Comparison of ENCODE assay signal across 9 cellular contexts in the genomic region with DNA sequence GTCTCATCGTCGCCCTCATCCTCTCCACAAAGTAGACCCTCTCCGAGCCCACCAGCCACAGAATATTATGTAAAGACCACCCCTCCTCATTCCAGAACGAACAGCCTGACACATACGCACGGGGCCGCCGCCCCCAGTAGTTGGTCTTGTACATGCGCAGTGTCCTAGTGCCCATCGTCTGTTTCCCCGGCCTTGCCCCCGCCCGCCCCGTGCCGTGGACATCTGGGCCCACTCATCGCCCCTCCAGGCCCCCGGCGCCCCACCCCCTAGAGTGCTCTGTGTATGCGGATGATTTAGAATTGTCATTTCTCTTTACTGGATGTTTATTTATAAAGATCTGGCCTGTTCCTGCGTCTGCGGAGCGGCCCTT. TPM values are rescaled to one million over a fixed set of nuclear protein-coding genes. Genes with fewer than 3 reads are reported as not detected.
DNase-seq lines count a peak whose midpoint lies in the region; ATAC-seq and TF ChIP-seq lines count a peak whose summit lies in the region.
"Had no signal": no experiment of that assay in that cellular context is flagged by ENCODE, and none has a peak within 500 bp of the region (broad histone marks: within the 10 kb centered on the region; RNA-seq: fewer than 3 reads in every experiment).

No MANE protein-coding gene starts in this region.

- peaks cover 39% of the 10 kb centered on the region for H3K36me3 Mint-ChIP-seq in endodermal cell (ENCODE audit: low read depth)

- H2AFZ ChIP-seq in PC-9 = no peak overlapping the region

- ATAC-seq in omental fat pad (ENCODE audit: low FRiP score) = peak; percentile 1
- no peak for ATAC-seq in HG03139 (IDR thresholded peaks at IDR 0.05; ENCODE audit: unreplicated experiment)

- CTCF ChIA-PET in PC-9 (lab: Charles Lee) = interaction anchor here (0.6 kb wide), 1 partner anchor 16 kb away, joined by 5 read pairs; no protein-coding TSS in a partner anchor

- H3K9ac ChIP-seq in endodermal cell (ENCODE audit: extremely low read depth, low read length, poor library complexity, severe bottlenecking) = no peak overlapping the region

- H3K9me3 ChIP-seq in PC-9 (ENCODE audit: insufficient read depth, low read depth) = no peaks in the 10 kb centered on the region
- H3K9me3 ChIP-seq in endodermal cell (ENCODE audit: control insufficient read depth, low read length) = no peaks in the 10 kb centered on the region

- no peaks in the 10 kb centered on the region for H3K9me2 ChIP-seq in PC-9 (ENCODE audit: insufficient read depth)

- intact Hi-C loops in PC-9 (cut with micrococcal nuclease; ENCODE audit: unreplicated experiment) = no loop called here

- no peaks in the 10 kb centered on the region for H3K27me3 ChIP-seq in PC-9 (ENCODE audit: insufficient read depth, low read depth)
- H3K27me3 ChIP-seq in endodermal cell (ENCODE audit: control insufficient read depth, insufficient read depth, low read length, poor library complexity, severe bottlenecking) = no peaks in the 10 kb centered on the region

- POLR2A ChIA-PET in PC-9 (lab: Charles Lee; ENCODE audit: unreplicated experiment) = interaction anchor here (0.6 to 0.8 kb wide), 3 partner anchors 18 to 1771 kb away, joined by 3 to 7 read pairs (median 4); a partner anchor contains a TSS

- no peak overlapping the region for H3K4me3 ChIP-seq in PC-9
- H3K4me3 ChIP-seq in endodermal cell (ENCODE audit: low read length) = no peak overlapping the region

- peaks cover 69% of the 10 kb centered on the region for H3K79me2 ChIP-seq in PC-9 (ENCODE audit: low read depth)

- peaks cover 33% of the 10 kb centered on the region; the same call in 1 of the 2 replicates for H3F3A ChIP-seq in PC-9 (ENCODE audit: insufficient read depth, low read depth)

- 82 to 83% methylated on average over 7 to 22 of the region's 22 CpGs for WGBS in endodermal cell (ENCODE audit: insufficient coverage in 1 of 2, insufficient read length in 1 of 2), 2 experiments

- peak overlapping the region; percentile 58 for H3K27ac ChIP-seq in C4-2B
- H3K27ac ChIP-seq in PC-9 = no peak overlapping the region
- peak overlapping the region; percentile 44 for H3K27ac ChIP-seq in endodermal cell (ENCODE audit: low read depth, low read length)

- no peaks in the 10 kb centered on the region for H3K27me3 Mint-ChIP-seq in endodermal cell (ENCODE audit: insufficient read depth)

- H3K4me1 ChIP-seq in PC-9 (replicated peaks; ENCODE audit: insufficient read depth) (peaks cover 36% of the 10 kb centered on the region; the same call in 1 of the 2 replicates), endodermal cell (ENCODE audit: control insufficient read depth, insufficient read depth, low read length) (peaks cover 13% of the 10 kb centered on the region)

- no TSS peak for BruUV-seq in PC-9 (replicated peaks; lab: Mats Ljungman, UMichigan)

- DNase-seq in PC-9 (no peak), endodermal cell (no peak), omental fat pad (ENCODE audit: low spot score) (no peak), NAMALWA (ENCODE audit: low spot score) (no peak), occipital lobe (lab: John Stamatoyannopoulos, UW) (no peak), pons (ENCODE audit: low spot score) (no peak)

- peaks cover 35% of the 10 kb centered on the region for H3K4me1 Mint-ChIP-seq in endodermal cell

- TF ChIP-seq CTCF in C4-2B (conservative IDR thresholded peaks at IDR 0.05) (no peak), PC-9 (conservative IDR thresholded peaks at IDR 0.05) (no peak), endodermal cell (conservative IDR thresholded peaks at IDR 0.05) (no peak), omental fat pad (IDR thresholded peaks at IDR 0.05) (no peak)

- no peaks in the 10 kb centered on the region for H3K9me3 Mint-ChIP-seq in endodermal cell

- peak overlapping the region; percentile 94 for H3K27ac Mint-ChIP-seq in endodermal cell

- H3K4me3 Mint-ChIP-seq in endodermal cell = peak overlapping the region; percentile 73

- H3K4me2 ChIP-seq in PC-9 = peak overlapping the region; percentile 65

- H3K36me3 ChIP-seq in PC-9 (ENCODE audit: low read depth) (no peaks in the 10 kb centered on the region; the same call in 1 of the 2 replicates), endodermal cell (ENCODE audit: control insufficient read depth, insufficient read depth, low read length) (peaks cover 48% of the 10 kb centered on the region)

- peaks cover 51% of the 10 kb centered on the region for H4K20me1 ChIP-seq in PC-9 (ENCODE audit: insufficient read depth)

RNA-seq across cellular contexts. Expression of a gene that starts 0.5 kb away (rescaled TPM):
- 47.9 and 61.5 TPM in 2 replicates for total RNA-seq in PC-9 (2021)
- total RNA-seq in endodermal cell = 10 to 100 TPM; 74.6 to 82.2 TPM
- polyA plus RNA-seq in endodermal cell (2013, experiment 1 of 2) = 24.8 TPM
- polyA plus RNA-seq in endodermal cell (2013, experiment 2 of 2) = 19.3 TPM
- 10 to 100 TPM; 26.7 to 35.9 (median 30.7) TPM for total RNA-seq in omental fat pad
- 12.9 TPM for total RNA-seq in occipital lobe

RNA-seq across cellular contexts. Expression of a gene that starts 5.9 kb away (rescaled TPM):
- 205 and 249 TPM in 2 replicates for total RNA-seq in PC-9 (2021)
- total RNA-seq in endodermal cell = 100 to 1,000 TPM; 176 to 180 TPM
- polyA plus RNA-seq in endodermal cell (2013, experiment 1 of 2) = 220 TPM
- polyA plus RNA-seq in endodermal cell (2013, experiment 2 of 2) = 207 TPM
- total RNA-seq in omental fat pad = 100 to 1,000 TPM in 1 of 4 donors, 10 to 100 TPM in 3; 43.5 to 113 (median 67.9) TPM
- 11.7 TPM for total RNA-seq in occipital lobe

RNA-seq across cellular contexts. Expression of a gene that starts 11.5 kb away (rescaled TPM):
- total RNA-seq in PC-9 (2021) (0.43 and 0.94 TPM in 2 replicates), endodermal cell (under 1 TPM in 1 of 2 donors, not detected in 1; 0.24 TPM), omental fat pad (not detected), occipital lobe (0.16 TPM)
- polyA plus RNA-seq in endodermal cell (2013, experiment 1 of 2) = not detected
- polyA plus RNA-seq in endodermal cell (2013, experiment 2 of 2) = not detected
- total RNA-seq: activated CD8-positive, alpha-beta memory T cell treated with anti-CD3 and anti-CD28 coated beads for 36 hours had no signal

RNA-seq across cellular contexts. Expression of a gene that starts 18.1 kb away (rescaled TPM):
- total RNA-seq in PC-9 (2021) (43.2 and 46.8 TPM in 2 replicates), endodermal cell (10 to 100 TPM; 29.2 to 30.3 TPM), omental fat pad (10 to 100 TPM; 22.2 to 34.5 (median 25.6) TPM), occipital lobe (30.9 TPM)
- 19.6 TPM for polyA plus RNA-seq in endodermal cell (2013, experiment 1 of 2)
- polyA plus RNA-seq in endodermal cell (2013, experiment 2 of 2) = 19.3 TPM

RNA-seq across cellular contexts. Expression of a gene that starts 44.8 kb away (rescaled TPM):
- total RNA-seq in PC-9 (2021) (30.0 and 34.2 TPM in 2 replicates), endodermal cell (10 to 100 TPM; 15.7 to 19.4 TPM), omental fat pad (10 to 100 TPM; 10.4 to 19.4 (median 13.0) TPM), occipital lobe (22.3 TPM)
- 9.0 TPM for polyA plus RNA-seq in endodermal cell (2013, experiment 1 of 2)
- 9.4 TPM for polyA plus RNA-seq in endodermal cell (2013, experiment 2 of 2)
